In the genomic region with DNA sequence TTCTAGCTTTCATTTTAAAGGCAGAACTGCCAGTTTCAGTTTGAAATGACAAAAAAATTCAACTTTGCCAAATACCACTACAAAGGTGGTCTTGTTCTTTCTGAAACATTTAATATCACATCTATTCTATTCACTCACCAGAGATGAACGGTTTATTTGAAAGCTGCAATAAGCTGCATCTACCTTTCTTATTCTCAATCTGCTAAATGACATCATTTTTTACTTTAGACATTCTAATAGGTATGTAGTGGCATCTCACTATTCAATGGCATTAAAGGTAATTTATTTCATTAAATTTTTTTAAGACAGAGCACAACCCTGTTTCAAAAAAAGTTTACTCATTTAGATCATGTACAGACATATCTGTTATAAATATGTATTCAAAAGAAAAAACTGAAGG, we compare ENCODE assay signal across 23 cellular contexts.
DNase-seq lines count a peak whose midpoint lies in the region; ATAC-seq lines count a peak whose summit lies in the region.
"Had no signal": no experiment of that assay in that cellular context is flagged by ENCODE, and none has a peak within 500 bp of the region (broad histone marks: within the 10 kb centered on the region; RNA-seq: fewer than 3 reads in every experiment).

No MANE protein-coding gene starts in this region.

- H3K9me3 ChIP-seq in Karpas-422 (ENCODE audit: low read length) = no peaks in the 10 kb centered on the region
- H3K9me3 ChIP-seq: adrenal gland, stomach, transverse colon had no signal

- no peak overlapping the region for H3K4me3 ChIP-seq in Karpas-422 (ENCODE audit: low read length)
- H3K4me3 ChIP-seq: adrenal gland, coronary artery, lung, stomach, transverse colon had no signal

- no peak for ATAC-seq in activated T-cell treated with anti-CD3 and anti-CD28 coated beads, Interleukin-2, amount 50 U/mL, for 4 hours
- ATAC-seq in stimulated activated effector memory CD8-positive, alpha-beta T cell treated with anti-CD3 and anti-CD28 coated beads, Interleukin-12 subunit alpha, Interleukin-12 subunit beta, amount 100 ng/mL, for 72 hours = no peak
- no peak for ATAC-seq in GM21367 (IDR thresholded peaks at IDR 0.05; ENCODE audit: unreplicated experiment)
- ATAC-seq: PC-3 had no signal

- peaks cover 15% of the 10 kb centered on the region; the same call in 1 of the 2 replicates for H4K20me1 ChIP-seq in Karpas-422 (ENCODE audit: insufficient read depth, low read depth, low read length)

- no peaks in the 10 kb centered on the region for H3K9me3 Mint-ChIP-seq in activated T-cell treated with anti-CD3 and anti-CD28 coated beads, Interleukin-2, amount 50 U/mL, for 24 hours
- no peaks in the 10 kb centered on the region for H3K9me3 Mint-ChIP-seq in activated T-cell treated with anti-CD3 and anti-CD28 coated beads, Interleukin-2, amount 50 U/mL, for 4 hours
- H3K9me3 Mint-ChIP-seq in activated naive CD8-positive, alpha-beta T cell treated with anti-CD3 and anti-CD28 coated beads for 36 hours = no peaks in the 10 kb centered on the region
- no peaks in the 10 kb centered on the region for H3K9me3 Mint-ChIP-seq in stimulated activated effector memory CD8-positive, alpha-beta T cell treated with anti-CD3 and anti-CD28 coated beads, Interleukin-12 subunit alpha, Interleukin-12 subunit beta, amount 100 ng/mL, for 72 hours
- H3K9me3 Mint-ChIP-seq: activated T-helper 2 cell treated with anti-CD3 and anti-CD28 coated beads, Interferon-gamma antibody, Interleukin-2, Interleukin-4, amounts not matched to agents 10 μg/mL and 5 μg/mL and 100 μg/mL, durations not matched to agents 14 hours and 24 hours and 36 hours had no signal

- no peak for DNase-seq in activated T-cell treated with anti-CD3 and anti-CD28 coated beads, Interleukin-2, amount 50 U/mL, for 24 hours
- no peak for DNase-seq in activated T-cell treated with anti-CD3 and anti-CD28 coated beads, Interleukin-2, amount 50 U/mL, for 4 hours
- DNase-seq in Karpas-422 (peak; percentile 39), cortex of kidney (lab: John Stamatoyannopoulos, UW) (no peak)
- DNase-seq in activated naive CD8-positive, alpha-beta T cell treated with anti-CD3 and anti-CD28 coated beads for 36 hours = no peak
- no peak for DNase-seq in stimulated activated effector memory CD8-positive, alpha-beta T cell treated with anti-CD3 and anti-CD28 coated beads, Interleukin-12 subunit alpha, Interleukin-12 subunit beta, amount 100 ng/mL, for 72 hours (ENCODE audit: low spot score in 2 of 2)
- no peak for DNase-seq in stimulated activated CD4-positive, alpha-beta T cell treated with anti-CD3 and anti-CD28 coated beads, Interleukin-4, amount 100 ng/mL, for 1 hour
- DNase-seq: 8988T, adrenal gland, kidney glomerular epithelial cell, NCI-H1694 treated with DMSO at 0.1 percent for 48 hours, NCI-H748 treated with DMSO at 0.1 percent for 48 hours, PC-3, SHP77, small intestine, stomach, transverse colon had no signal

- peaks cover 12% of the 10 kb centered on the region for H3K36me3 Mint-ChIP-seq in activated T-cell treated with anti-CD3 and anti-CD28 coated beads, Interleukin-2, amount 50 U/mL, for 24 hours (ENCODE audit: low read depth)
- H3K36me3 Mint-ChIP-seq in activated T-cell treated with anti-CD3 and anti-CD28 coated beads, Interleukin-2, amount 50 U/mL, for 4 hours (ENCODE audit: insufficient read depth) = peaks cover 5% of the 10 kb centered on the region
- peaks cover 4% of the 10 kb centered on the region for H3K36me3 Mint-ChIP-seq in activated naive CD8-positive, alpha-beta T cell treated with anti-CD3 and anti-CD28 coated beads for 36 hours
- H3K36me3 Mint-ChIP-seq in stimulated activated effector memory CD8-positive, alpha-beta T cell treated with anti-CD3 and anti-CD28 coated beads, Interleukin-12 subunit alpha, Interleukin-12 subunit beta, amount 100 ng/mL, for 72 hours = no peaks in the 10 kb centered on the region

- H3K27me3 Mint-ChIP-seq in activated T-cell treated with anti-CD3 and anti-CD28 coated beads, Interleukin-2, amount 50 U/mL, for 24 hours = no peaks in the 10 kb centered on the region
- H3K27me3 Mint-ChIP-seq in activated T-cell treated with anti-CD3 and anti-CD28 coated beads, Interleukin-2, amount 50 U/mL, for 4 hours (ENCODE audit: low read depth) = no peaks in the 10 kb centered on the region
- no peaks in the 10 kb centered on the region for H3K27me3 Mint-ChIP-seq in activated naive CD8-positive, alpha-beta T cell treated with anti-CD3 and anti-CD28 coated beads for 36 hours
- H3K27me3 Mint-ChIP-seq: activated CD4-positive, alpha-beta T cell treated with anti-CD3 and anti-CD28 coated beads for 36 hours had no signal

- H2AFZ ChIP-seq in Karpas-422 (ENCODE audit: low read length) = no peak overlapping the region

- H3K4me1 Mint-ChIP-seq in activated T-cell treated with anti-CD3 and anti-CD28 coated beads, Interleukin-2, amount 50 U/mL, for 24 hours (ENCODE audit: low read depth) = peaks cover 57% of the 10 kb centered on the region
- H3K4me1 Mint-ChIP-seq in activated T-cell treated with anti-CD3 and anti-CD28 coated beads, Interleukin-2, amount 50 U/mL, for 4 hours (ENCODE audit: low read depth) = peaks cover 56% of the 10 kb centered on the region
- peaks cover 55% of the 10 kb centered on the region for H3K4me1 Mint-ChIP-seq in activated naive CD8-positive, alpha-beta T cell treated with anti-CD3 and anti-CD28 coated beads for 36 hours
- peaks cover 36% of the 10 kb centered on the region for H3K4me1 Mint-ChIP-seq in stimulated activated effector memory CD8-positive, alpha-beta T cell treated with anti-CD3 and anti-CD28 coated beads, Interleukin-12 subunit alpha, Interleukin-12 subunit beta, amount 100 ng/mL, for 72 hours

- peaks cover 95% of the 10 kb centered on the region for H3K79me2 ChIP-seq in Karpas-422 (ENCODE audit: low read length)

- no peaks in the 10 kb centered on the region for H3K9me2 ChIP-seq in Karpas-422 (replicated peaks; ENCODE audit: insufficient read depth, low read length)

- H3K4me1 ChIP-seq in Karpas-422 (ENCODE audit: low read length) = peaks cover 59% of the 10 kb centered on the region

- H3K27ac ChIP-seq in Karpas-422 (ENCODE audit: low read length) = peak overlapping the region; percentile 70
- H3K27ac ChIP-seq: KMS-11 had no signal

- no peak overlapping the region for H3K4me3 Mint-ChIP-seq in activated T-cell treated with anti-CD3 and anti-CD28 coated beads, Interleukin-2, amount 50 U/mL, for 24 hours
- no peak overlapping the region for H3K4me3 Mint-ChIP-seq in activated T-cell treated with anti-CD3 and anti-CD28 coated beads, Interleukin-2, amount 50 U/mL, for 4 hours
- H3K4me3 Mint-ChIP-seq in activated naive CD8-positive, alpha-beta T cell treated with anti-CD3 and anti-CD28 coated beads for 36 hours = peak overlapping the region; percentile 32
- no peak overlapping the region for H3K4me3 Mint-ChIP-seq in stimulated activated effector memory CD8-positive, alpha-beta T cell treated with anti-CD3 and anti-CD28 coated beads, Interleukin-12 subunit alpha, Interleukin-12 subunit beta, amount 100 ng/mL, for 72 hours

- peak overlapping the region; percentile 51; the same call in 1 of the 2 replicates for H3K9ac ChIP-seq in Karpas-422 (ENCODE audit: low read length)
- H3K9ac ChIP-seq: KMS-11 had no signal

- no peaks in the 10 kb centered on the region for H3K36me3 ChIP-seq in Karpas-422 (ENCODE audit: insufficient read depth, low read length)
- H3K36me3 ChIP-seq: adrenal gland, stomach, transverse colon had no signal

- no peaks in the 10 kb centered on the region for H3K27me3 ChIP-seq in Karpas-422 (ENCODE audit: low read length)
- H3K27me3 ChIP-seq: adrenal gland, stomach, transverse colon had no signal

- peak overlapping the region; percentile 49 for H3K4me2 ChIP-seq in Karpas-422 (ENCODE audit: low read depth, low read length, poor library complexity, severe bottlenecking)

- H3K27ac Mint-ChIP-seq in activated T-cell treated with anti-CD3 and anti-CD28 coated beads, Interleukin-2, amount 50 U/mL, for 24 hours = peak overlapping the region; percentile 83
- peak overlapping the region; percentile 80 for H3K27ac Mint-ChIP-seq in activated naive CD8-positive, alpha-beta T cell treated with anti-CD3 and anti-CD28 coated beads for 36 hours
- peak overlapping the region; percentile 41 for H3K27ac Mint-ChIP-seq in stimulated activated effector memory CD8-positive, alpha-beta T cell treated with anti-CD3 and anti-CD28 coated beads, Interleukin-12 subunit alpha, Interleukin-12 subunit beta, amount 100 ng/mL, for 72 hours
